In the genomic region with DNA sequence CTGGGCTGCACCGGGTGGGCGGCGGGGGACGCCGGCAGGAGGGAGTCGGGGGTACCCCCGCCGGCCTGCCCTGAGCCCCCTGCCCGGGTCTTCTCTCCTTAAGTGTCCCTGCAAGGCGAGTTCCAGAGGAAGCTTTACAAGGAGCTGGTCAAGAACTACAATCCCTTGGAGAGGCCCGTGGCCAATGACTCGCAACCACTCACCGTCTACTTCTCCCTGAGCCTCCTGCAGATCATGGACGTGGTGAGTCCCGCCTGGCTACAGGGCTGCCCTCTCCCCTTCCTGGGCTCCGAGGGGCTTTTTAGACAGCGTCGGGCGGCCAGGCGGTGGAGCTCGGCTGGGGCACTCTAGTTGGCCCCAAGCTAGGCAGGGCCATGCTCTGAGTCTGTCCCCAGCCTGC, we compare ENCODE assay signal across 8 cellular contexts. TPM values are rescaled to one million over a fixed set of nuclear protein-coding genes. Genes with fewer than 3 reads are reported as not detected.
A peak's percentile ranks its signal among the peaks of the same experiment; 100 is the strongest.
DNase-seq lines count a peak whose midpoint lies in the region; ATAC-seq and TF ChIP-seq lines count a peak whose summit lies in the region.

No MANE protein-coding gene starts in this region.

- H3K4me1 ChIP-seq in mucosa of descending colon (ENCODE audit: low read depth): peaks cover 11% of the 10 kb centered on the region

- H3K27ac Mint-ChIP-seq in stimulated activated naive CD8-positive, alpha-beta T cell treated with anti-CD3 and anti-CD28 coated beads, Interleukin-15, Interleukin-2, amounts not matched to agents 100 ng/mL and 50 ng/mL, for 24 hours: no peak overlapping the region

- no peaks in the 10 kb centered on the region for H3K36me3 ChIP-seq in mucosa of descending colon (ENCODE audit: low read depth)

- H3K36me3 Mint-ChIP-seq in stimulated activated naive CD8-positive, alpha-beta T cell treated with anti-CD3 and anti-CD28 coated beads, Interleukin-15, Interleukin-2, amounts not matched to agents 100 ng/mL and 50 ng/mL, for 24 hours (ENCODE audit: low read depth): no peaks in the 10 kb centered on the region

- H3K27me3 Mint-ChIP-seq in stimulated activated naive CD8-positive, alpha-beta T cell treated with anti-CD3 and anti-CD28 coated beads, Interleukin-15, Interleukin-2, amounts not matched to agents 100 ng/mL and 50 ng/mL, for 24 hours: peaks cover 70% of the 10 kb centered on the region

- H3K4me3 Mint-ChIP-seq in stimulated activated naive CD8-positive, alpha-beta T cell treated with anti-CD3 and anti-CD28 coated beads, Interleukin-15, Interleukin-2, amounts not matched to agents 100 ng/mL and 50 ng/mL, for 24 hours: peak overlapping the region; percentile 43

- DNase-seq in stimulated activated naive CD8-positive, alpha-beta T cell treated with anti-CD3 and anti-CD28 coated beads, Interleukin-15, Interleukin-2, amounts not matched to agents 100 U/mL and 50 U/mL, for 24 hours: no peak
- DNase-seq in cerebellar cortex (ENCODE audit: low spot score): peak; percentile 7
- DNase-seq in mucosa of descending colon: peak in 1 of 3 donors; percentile 11
- no peak for DNase-seq in amniotic stem cell (lab: John Stamatoyannopoulos, UW)
- no peak for DNase-seq in NCI-H1694 treated with DMSO at 0.1 percent for 48 hours (lab: John Stamatoyannopoulos, UW)
- DNase-seq in NCI-H1092 (lab: John Stamatoyannopoulos, UW): no peak
- no peak for DNase-seq in activated effector memory CD4-positive, alpha-beta T cell treated with Interleukin-2 at 50 U/mL for 16 hours

- intact Hi-C loops in mucosa of descending colon (cut with DNase I, micrococcal nuclease): no loop called here

- no peaks in the 10 kb centered on the region for H3K9me3 ChIP-seq in mucosa of descending colon

- H3K9me3 Mint-ChIP-seq in stimulated activated naive CD8-positive, alpha-beta T cell treated with anti-CD3 and anti-CD28 coated beads, Interleukin-15, Interleukin-2, amounts not matched to agents 100 ng/mL and 50 ng/mL, for 24 hours: no peaks in the 10 kb centered on the region

- ATAC-seq in stimulated activated naive CD8-positive, alpha-beta T cell treated with anti-CD3 and anti-CD28 coated beads, Interleukin-15, Interleukin-2, amounts not matched to agents 100 U/mL and 50 U/mL, for 24 hours: no peak
- peak; percentile 42 for ATAC-seq in mucosa of descending colon

- TF ChIP-seq CTCF in mucosa of descending colon (IDR thresholded peaks at IDR 0.05): no peak

- no peak overlapping the region for H3K4me3 ChIP-seq in mucosa of descending colon

- H3K4me1 Mint-ChIP-seq in stimulated activated naive CD8-positive, alpha-beta T cell treated with anti-CD3 and anti-CD28 coated beads, Interleukin-15, Interleukin-2, amounts not matched to agents 100 ng/mL and 50 ng/mL, for 24 hours (ENCODE audit: low read depth): peaks cover 7% of the 10 kb centered on the region

RNA-seq across cellular contexts. Expression of gene CHRNA7, which starts 0.5 kb away (rescaled TPM):
- 10 to 100 TPM in 1 of 3 donors, 1 to 10 TPM in 2; 3.4 to 12.2 (median 5.3) TPM for total RNA-seq in mucosa of descending colon
